14 cellular contexts compared by ENCODE assay signal in genomic region chr2:158686166-158686792, GRCh38.
DNase-seq lines count a peak whose midpoint lies in the region; ATAC-seq and TF ChIP-seq lines count a peak whose summit lies in the region.
"Had no signal": no experiment of that assay in that cellular context is flagged by ENCODE, and none has a peak within 500 bp of the region (broad histone marks: within the 10 kb centered on the region; RNA-seq: fewer than 3 reads in every experiment).

No MANE protein-coding gene starts in this region.

- H3K4me3 ChIP-seq in A673 (ENCODE audit: low read depth, low read length, poor library complexity, severe bottlenecking) (no peak overlapping the region), SJCRH30 (peak overlapping the region; percentile 22; the same call in 1 of the 2 replicates), fibroblast of pulmonary artery (replicated peaks; ENCODE audit: low read depth, low read length) (no peak overlapping the region), GM23338 (no peak overlapping the region)
- H3K4me3 ChIP-seq: upper lobe of left lung had no signal

- H3K4me1 Mint-ChIP-seq in GM23338 = peaks cover 10% of the 10 kb centered on the region
- H3K4me1 Mint-ChIP-seq: activated CD4-positive, alpha-beta T cell treated with anti-CD3 and anti-CD28 coated beads, Interleukin-2, amount 10 ng/mL, durations not matched to agents 24 days and 14 days; T-helper 17 cell had no signal

- H2AFZ ChIP-seq in GM23338 = no peak overlapping the region

- no TSS peak for BruUV-seq in A673 (replicated peaks; lab: Mats Ljungman, UMichigan)

- POLR2A ChIA-PET in A673 (lab: Charles Lee; ENCODE audit: low non-redundant PET) = no interaction called here

- intact Hi-C loops in A673 (cut with micrococcal nuclease; ENCODE audit: unreplicated experiment) = no loop called here

- H3K79me2 ChIP-seq in GM23338 (replicated peaks; ENCODE audit: insufficient read depth) = no peaks in the 10 kb centered on the region

- peaks cover 4% of the 10 kb centered on the region; the same call in 1 of the 3 replicates for H3K36me3 Mint-ChIP-seq in GM23338 (ENCODE audit: low read depth)

- H3K9me2 ChIP-seq in GM23338 (ENCODE audit: insufficient read depth) = peaks cover 16% of the 10 kb centered on the region; the same call in 1 of the 2 replicates

- no peaks in the 10 kb centered on the region for H3K27me3 Mint-ChIP-seq in GM23338 (ENCODE audit: insufficient read depth, low read depth, poor library complexity)
- H3K27me3 Mint-ChIP-seq: activated CD4-positive, alpha-beta T cell treated with anti-CD3 and anti-CD28 coated beads, Interleukin-2, amount 10 ng/mL, durations not matched to agents 24 days and 14 days had no signal

- ATAC-seq in GM18858 (IDR thresholded peaks at IDR 0.05; ENCODE audit: unreplicated experiment) (no peak), GM21576 (IDR thresholded peaks at IDR 0.05; ENCODE audit: unreplicated experiment) (no peak), GM23338 (no peak), HG03025 (IDR thresholded peaks at IDR 0.05; ENCODE audit: low FRiP score, unreplicated experiment) (no peak)
- ATAC-seq: T-helper 17 cell had no signal

- H3K9me3 ChIP-seq in A673 (ENCODE audit: low read depth, low read length, poor library complexity, severe bottlenecking) = no peaks in the 10 kb centered on the region
- no peaks in the 10 kb centered on the region for H3K9me3 ChIP-seq in SJCRH30 (replicated peaks)
- H3K9me3 ChIP-seq: upper lobe of left lung had no signal

- TF ChIP-seq CTCF in A673 (conservative IDR thresholded peaks at IDR 0.05; ENCODE audit: low read depth, low read length) (no peak), fibroblast of pulmonary artery (IDR thresholded peaks at IDR 0.05; ENCODE audit: low read length, missing control alignments) (no peak), GM23338 (conservative IDR thresholded peaks at IDR 0.05; ENCODE audit: low read depth in 2 of 2) (no peak)

- no peak overlapping the region for H3K4me3 Mint-ChIP-seq in GM23338
- H3K4me3 Mint-ChIP-seq: activated CD4-positive, alpha-beta T cell treated with anti-CD3 and anti-CD28 coated beads, Interleukin-2, amount 10 ng/mL, durations not matched to agents 24 days and 14 days; T-helper 17 cell had no signal

- no peaks in the 10 kb centered on the region for H4K20me1 ChIP-seq in GM23338 (replicated peaks; ENCODE audit: insufficient read depth)

- H3F3A ChIP-seq in GM23338 (replicated peaks; ENCODE audit: low read depth) = no peaks in the 10 kb centered on the region

- H3K27me3 ChIP-seq in A673 (replicated peaks; ENCODE audit: insufficient read depth, low read depth, low read length, poor library complexity) (no peaks in the 10 kb centered on the region), SJCRH30 (no peaks in the 10 kb centered on the region), GM23338 (ENCODE audit: insufficient read depth) (no peaks in the 10 kb centered on the region)
- H3K27me3 ChIP-seq: upper lobe of left lung had no signal

- CTCF ChIA-PET in A673 (lab: Charles Lee) = no interaction called here

- H3K9me3 Mint-ChIP-seq in GM23338 = no peaks in the 10 kb centered on the region
- H3K9me3 Mint-ChIP-seq: activated CD4-positive, alpha-beta T cell treated with anti-CD3 and anti-CD28 coated beads, Interleukin-2, amount 10 ng/mL, durations not matched to agents 24 days and 14 days had no signal

- no peak overlapping the region for H3K27ac Mint-ChIP-seq in GM23338
- H3K27ac Mint-ChIP-seq: activated CD4-positive, alpha-beta T cell treated with anti-CD3 and anti-CD28 coated beads, Interleukin-2, amount 10 ng/mL, durations not matched to agents 24 days and 14 days; T-helper 17 cell had no signal

- H3K36me3 ChIP-seq in A673 (ENCODE audit: insufficient read depth, low read length, poor library complexity, severe bottlenecking) (no peaks in the 10 kb centered on the region), SJCRH30 (no peaks in the 10 kb centered on the region), GM23338 (ENCODE audit: insufficient read depth) (no peaks in the 10 kb centered on the region)

- H3K4me1 ChIP-seq in A673 (ENCODE audit: insufficient read depth, low read length, poor library complexity, severe bottlenecking) (no peaks in the 10 kb centered on the region), SJCRH30 (peaks cover 9% of the 10 kb centered on the region), GM23338 (ENCODE audit: insufficient read depth) (0 out of 2 replicates have a peak, but pooled peaks cover 8% of the 10 kb centered on the region)

- DNase-seq in A673 (ENCODE audit: low spot score) (peak; percentile 4), SJCRH30 (peak; percentile 62 to 67), fibroblast of pulmonary artery (ENCODE audit: low read depth) (peak; percentile 10), midbrain (lab: John Stamatoyannopoulos, UW) (peak; percentile 59), GM23338 (ENCODE audit: low spot score) (no peak)
- DNase-seq: activated CD4-positive, alpha-beta T cell treated with anti-CD3 and anti-CD28 coated beads, Interleukin-2, amount 10 ng/mL, durations not matched to agents 24 days and 14 days; activated effector memory CD4-positive, alpha-beta T cell treated with Interleukin-2 at 50 U/mL for 16 hours; DND-41; NCI-H1694 treated with DMSO at 0.1 percent for 48 hours; T-helper 17 cell; upper lobe of left lung had no signal

- H3K27ac ChIP-seq in A673 (ENCODE audit: low read depth, low read length, poor library complexity, severe bottlenecking) = no peak overlapping the region
- H3K27ac ChIP-seq in SJCRH30 = peak overlapping the region; percentile 9; the same call in 1 of the 2 replicates
- H3K27ac ChIP-seq in GM23338 (ENCODE audit: low read depth) = no peak overlapping the region
- H3K27ac ChIP-seq: upper lobe of left lung had no signal

- no peak overlapping the region for H3K4me2 ChIP-seq in GM23338

TF ChIP-seq in GM23338, 12 proteins besides CTCF, POLR2A, EP300 and RAD21 (continues in another document):
- TF ChIP-seq STAT1 (IDR thresholded peaks at IDR 0.05; ENCODE audit: unreplicated experiment) = no peak
- TF ChIP-seq REST (IDR thresholded peaks at IDR 0.05; ENCODE audit: unreplicated experiment) = no peak
- no peak for TF ChIP-seq EZH2 (IDR thresholded peaks at IDR 0.05; ENCODE audit: low read depth, unreplicated experiment)
- no peak for TF ChIP-seq EZH2phosphoT487 (IDR thresholded peaks at IDR 0.05; ENCODE audit: unreplicated experiment)
- TF ChIP-seq POLR2AphosphoS5 (IDR thresholded peaks at IDR 0.05; ENCODE audit: low read depth) = no peak
